In the genomic region with DNA sequence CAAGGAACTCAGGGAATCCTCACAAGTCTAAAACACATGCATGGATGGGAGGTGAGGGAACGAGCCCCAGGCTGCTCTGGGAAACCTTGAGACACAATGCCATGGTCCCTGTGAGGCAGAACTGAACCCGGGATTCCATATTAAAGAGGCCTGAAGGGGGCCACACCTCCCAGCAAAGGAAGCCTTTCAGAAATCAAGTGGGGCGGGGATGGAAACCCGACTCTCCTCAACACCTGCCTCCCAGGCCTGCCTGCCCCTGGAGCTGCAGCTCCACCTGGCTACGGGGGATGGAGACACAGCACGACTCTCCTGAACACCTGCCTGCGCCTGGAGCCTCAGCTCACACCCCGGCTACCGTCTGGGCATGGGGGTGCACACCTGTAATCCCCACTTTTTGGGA, we compare ENCODE assay signal across 8 cellular contexts.
DNase-seq lines count a peak whose midpoint lies in the region; ATAC-seq and TF ChIP-seq lines count a peak whose summit lies in the region.
"Not testable (repeated sequence)": the region's sequence is repeated elsewhere in the genome, so short reads cannot be mapped to it uniquely, and the experiment has no call there.

No MANE protein-coding gene starts in this region.

- peak overlapping the region; percentile 70 for H3K4me2 ChIP-seq in GM23338

- H3K4me1 Mint-ChIP-seq in GM23338 = peaks cover 38% of the 10 kb centered on the region

- TF ChIP-seq CTCF in GM23338 (conservative IDR thresholded peaks at IDR 0.05; ENCODE audit: low read depth in 2 of 2) (peak; percentile 64 to 78), LNCaP clone FGC (IDR thresholded peaks at IDR 0.05; ENCODE audit: control insufficient read depth, extremely low read depth, insufficient read depth) (peak; percentile 25), VCaP (conservative IDR thresholded peaks at IDR 0.05) (peak; percentile 50), lower lobe of right lung (IDR thresholded peaks at IDR 0.05) (peak; percentile 26)

- intact Hi-C loops in lower lobe of right lung (cut with DNase I) = not testable (repeated sequence)

- not testable (repeated sequence) for H3K9me3 ChIP-seq in lower lobe of right lung

- not testable (repeated sequence) for H3K36me3 ChIP-seq in GM23338 (ENCODE audit: insufficient read depth); lower lobe of right lung

- peak overlapping the region; percentile 72; the same call in 1 of the 2 replicates for H3K27ac ChIP-seq in GM23338 (ENCODE audit: low read depth)
- not testable (repeated sequence) for H3K27ac ChIP-seq in VCaP, lower lobe of right lung

- H3K27ac Mint-ChIP-seq in GM23338 = peak overlapping the region; percentile 47; the same call in 1 of the 2 replicates

- H3K27me3 Mint-ChIP-seq in GM23338 (ENCODE audit: insufficient read depth, low read depth, poor library complexity) = not testable (repeated sequence)

- not testable (repeated sequence) for H3K27me3 ChIP-seq in GM23338 (ENCODE audit: insufficient read depth); lower lobe of right lung (ENCODE audit: low read depth)

- not testable (repeated sequence) for H3K36me3 Mint-ChIP-seq in GM23338 (ENCODE audit: low read depth)

- DNase-seq in 8988T (peak; percentile 90), GM23338 (ENCODE audit: low spot score) (peak; percentile 95), NCI-H2081 treated with DMSO at 0.1 percent for 48 hours (lab: John Stamatoyannopoulos, UW) (peak; percentile 15), NCI-H82 treated with DMSO at 0.1 percent for 48 hours (lab: John Stamatoyannopoulos, UW; ENCODE audit: unreplicated experiment) (peak; percentile 1), lower lobe of right lung (peak; percentile 72)
- DNase-seq in LNCaP clone FGC (ENCODE audit: low read depth) = not testable (repeated sequence)

- H3K79me2 ChIP-seq in GM23338 (replicated peaks; ENCODE audit: insufficient read depth) = not testable (repeated sequence)

- H3K4me3 Mint-ChIP-seq in GM23338 = peak overlapping the region; percentile 39; the same call in 2 of the 3 replicates

- not testable (repeated sequence) for H3K9me2 ChIP-seq in GM23338 (ENCODE audit: insufficient read depth)

- H4K20me1 ChIP-seq in GM23338 (replicated peaks; ENCODE audit: insufficient read depth) = not testable (repeated sequence)

- not testable (repeated sequence) for H3K9me3 Mint-ChIP-seq in GM23338

- peak overlapping the region; percentile 8; the same call in 1 of the 2 replicates for H3K4me3 ChIP-seq in GM23338
- not testable (repeated sequence) for H3K4me3 ChIP-seq in LNCaP clone FGC (ENCODE audit: low read depth, low read length); lower lobe of right lung

- not testable (repeated sequence) for H3F3A ChIP-seq in GM23338 (replicated peaks; ENCODE audit: low read depth)

- ATAC-seq in GM23338 (peak; percentile 93), esophagus mucosa (peak; percentile 50), lower lobe of right lung (peak; percentile 84 to 88)

- H3K4me1 ChIP-seq in GM23338 (ENCODE audit: insufficient read depth) = peaks cover 16% of the 10 kb centered on the region
- H3K4me1 ChIP-seq in lower lobe of right lung = not testable (repeated sequence)

- H2AFZ ChIP-seq in GM23338 = not testable (repeated sequence)

TF ChIP-seq in GM23338, 12 proteins besides CTCF, POLR2A, EP300 and RAD21:
- TF ChIP-seq CREB1 (CRISPR knock-in tag; IDR thresholded peaks at IDR 0.05; ENCODE audit: low read depth) = peak; percentile 68; the same call in 1 of the 2 replicates
